8 cellular contexts compared by ENCODE assay signal in genomic region chr1:96722161-96722908, GRCh38. TPM values are rescaled to one million over a fixed set of nuclear protein-coding genes. Genes with fewer than 3 reads are reported as not detected.
A peak's percentile ranks its signal among the peaks of the same experiment; 100 is the strongest.
DNase-seq lines count a peak whose midpoint lies in the region; ATAC-seq and TF ChIP-seq lines count a peak whose summit lies in the region.

No MANE protein-coding gene starts in this region.

- peaks cover 29% of the 10 kb centered on the region for H3K36me3 Mint-ChIP-seq in activated CD4-positive, alpha-beta T cell treated with anti-CD3 and anti-CD28 coated beads, Interleukin-2, amount 10 ng/mL, durations not matched to agents 7 days and 5 days (ENCODE audit: low read depth)

- peaks cover 3% of the 10 kb centered on the region for H3K27me3 Mint-ChIP-seq in activated CD4-positive, alpha-beta T cell treated with anti-CD3 and anti-CD28 coated beads, Interleukin-2, amount 10 ng/mL, durations not matched to agents 7 days and 5 days
- H3K27me3 Mint-ChIP-seq in stimulated activated naive CD8-positive, alpha-beta T cell treated with anti-CD3 and anti-CD28 coated beads, Interleukin-15, amount 100 ng/mL, for 72 hours = no peaks in the 10 kb centered on the region

- ATAC-seq in HG02885 (IDR thresholded peaks at IDR 0.05; ENCODE audit: poor library complexity, unreplicated experiment) = peak; percentile 50
- peak; percentile 81 for ATAC-seq in stimulated activated naive CD8-positive, alpha-beta T cell treated with anti-CD3 and anti-CD28 coated beads, Interleukin-15, amount 100 ng/mL, for 72 hours

- H3K4me1 Mint-ChIP-seq in activated CD4-positive, alpha-beta T cell treated with anti-CD3 and anti-CD28 coated beads, Interleukin-2, amount 10 ng/mL, durations not matched to agents 7 days and 5 days = peaks cover 31% of the 10 kb centered on the region
- H3K4me1 Mint-ChIP-seq in stimulated activated naive CD8-positive, alpha-beta T cell treated with anti-CD3 and anti-CD28 coated beads, Interleukin-15, amount 100 ng/mL, for 72 hours = peaks cover 37% of the 10 kb centered on the region

- peak; percentile 34 for DNase-seq in ACHN
- peak; percentile 69 for DNase-seq in GM13977 (ENCODE audit: low spot score)
- DNase-seq in NCI-H146 (lab: John Stamatoyannopoulos, UW) = peak; percentile 62
- no peak for DNase-seq in activated CD4-positive, alpha-beta T cell treated with anti-CD3 and anti-CD28 coated beads, Interleukin-2, amount 10 ng/mL, durations not matched to agents 7 days and 5 days
- DNase-seq in epithelial cell of esophagus (ENCODE audit: low read depth) = peak; percentile 34
- peak; percentile 90 for DNase-seq in midbrain (lab: John Stamatoyannopoulos, UW)
- DNase-seq in stimulated activated naive CD8-positive, alpha-beta T cell treated with anti-CD3 and anti-CD28 coated beads, Interleukin-15, amount 100 ng/mL, for 72 hours = no peak

- POLR2A ChIA-PET in activated CD4-positive, alpha-beta T cell treated with anti-CD3 and anti-CD28 coated beads, Interleukin-2, amount 10 ng/mL, durations not matched to agents 7 days and 5 days (lab: Charles Lee) = interaction anchor here (0.6 kb wide), 1 partner anchor 386 kb away, joined by 3 read pairs; no protein-coding TSS in a partner anchor

- peak overlapping the region; percentile 94 for H3K4me3 ChIP-seq in epithelial cell of esophagus (ENCODE audit: low read length)

- peak overlapping the region; percentile 88 for H3K4me3 Mint-ChIP-seq in activated CD4-positive, alpha-beta T cell treated with anti-CD3 and anti-CD28 coated beads, Interleukin-2, amount 10 ng/mL, durations not matched to agents 7 days and 5 days
- H3K4me3 Mint-ChIP-seq in stimulated activated naive CD8-positive, alpha-beta T cell treated with anti-CD3 and anti-CD28 coated beads, Interleukin-15, amount 100 ng/mL, for 72 hours = peak overlapping the region; percentile 87 to 91

- CTCF ChIA-PET in activated CD4-positive, alpha-beta T cell treated with anti-CD3 and anti-CD28 coated beads, Interleukin-2, amount 10 ng/mL, durations not matched to agents 7 days and 5 days (lab: Charles Lee) = no interaction called here

- in situ Hi-C loops in ACHN (cut with HindIII; ENCODE audit: low pct_ligation_motif_present, low pct_unique_long_range_greater_than_20kb, low sequenced_read_pairs) (no loop called here), GM13977 (cut with MboI; ENCODE audit: low pct_unique_long_range_greater_than_20kb, low sequenced_read_pairs, unreplicated experiment) (no loop called here)

- no peak for TF ChIP-seq CTCF in GM13977 (IDR thresholded peaks at IDR 0.05; ENCODE audit: extremely low read depth, insufficient read depth, missing control alignments)
- TF ChIP-seq CTCF in epithelial cell of esophagus (IDR thresholded peaks at IDR 0.05; ENCODE audit: insufficient read depth, low read depth, low read length, missing control alignments) = no peak

- H3K9me3 Mint-ChIP-seq in activated CD4-positive, alpha-beta T cell treated with anti-CD3 and anti-CD28 coated beads, Interleukin-2, amount 10 ng/mL, durations not matched to agents 7 days and 5 days = no peaks in the 10 kb centered on the region
- H3K9me3 Mint-ChIP-seq in stimulated activated naive CD8-positive, alpha-beta T cell treated with anti-CD3 and anti-CD28 coated beads, Interleukin-15, amount 100 ng/mL, for 72 hours = no peaks in the 10 kb centered on the region

- peak overlapping the region; percentile 97 for H3K27ac Mint-ChIP-seq in activated CD4-positive, alpha-beta T cell treated with anti-CD3 and anti-CD28 coated beads, Interleukin-2, amount 10 ng/mL, durations not matched to agents 7 days and 5 days
- peak overlapping the region; percentile 98 to 99 for H3K27ac Mint-ChIP-seq in stimulated activated naive CD8-positive, alpha-beta T cell treated with anti-CD3 and anti-CD28 coated beads, Interleukin-15, amount 100 ng/mL, for 72 hours

RNA-seq across cellular contexts. Expression of gene PTBP2, which starts 0.8 kb away (rescaled TPM):
- total RNA-seq in activated CD4-positive, alpha-beta T cell treated with anti-CD3 and anti-CD28 coated beads, Interleukin-2, amount 10 ng/mL, durations not matched to agents 7 days and 5 days = 10 to 100 TPM; 14.6 to 17.0 TPM

Comparison
In these comparisons a context has a peak if more than half of its experiments do, and no peak if none do; other contexts are left out.
1. DNase-seq: peak in ACHN (single experiment), GM13977 (single experiment), NCI-H146 (single experiment), epithelial cell of esophagus (single experiment) and midbrain (single experiment); none in activated CD4-positive, alpha-beta T cell treated with anti-CD3 and anti-CD28 coated beads, Interleukin-2, amount 10 ng/mL, durations not matched to agents 7 days and 5 days (single experiment) and stimulated activated naive CD8-positive, alpha-beta T cell treated with anti-CD3 and anti-CD28 coated beads, Interleukin-15, amount 100 ng/mL, for 72 hours (0 of 2).